8 cellular contexts compared by ENCODE assay signal in genomic region chr1:170531758-170532657, GRCh38. TPM values are rescaled to one million over a fixed set of nuclear protein-coding genes. Genes with fewer than 3 reads are reported as not detected.
DNase-seq lines count a peak whose midpoint lies in the region; FAIRE-seq and TF ChIP-seq lines count a peak whose summit lies in the region.

GORAB (plus strand) TSS chr1:170532166; CDS start chr1:170532224, 58 bp downstream.

- peaks cover 3 to 4% of the 10 kb centered on the region in 2 experiments for H3K4me1 Mint-ChIP-seq in H9

- peak within 1 kb of the TSS; percentile 91 for H3K18ac ChIP-seq in H9 (ENCODE audit: insufficient read length, low read depth, low read length)
- H3K18ac ChIP-seq in neuronal stem cell (ENCODE audit: low read length): peak within 1 kb of the TSS; percentile 93

- H3K9ac ChIP-seq in H9 (ENCODE audit: extremely low read depth, insufficient read length, low read length) (peak within 1 kb of the TSS; percentile 96), neuronal stem cell (ENCODE audit: low read depth, low read length, poor library complexity) (peak within 1 kb of the TSS; percentile 80), subcutaneous abdominal adipose tissue (ENCODE audit: low read length in 5 of 5) (peak within 1 kb of the TSS; percentile 84 to 99 (median 91))

- peak within 1 kb of the TSS; percentile 10 for H3K56ac ChIP-seq in H9 (ENCODE audit: insufficient read length, low read depth, low read length)

- H3K14ac ChIP-seq in H9 (ENCODE audit: insufficient read depth, low read length) (peak within 1 kb of the TSS; percentile 94; the same call in 1 of the 2 replicates), neuronal stem cell (ENCODE audit: low read length) (no peak within 1 kb of the TSS)

- H3K36me3 ChIP-seq in MG63 (peaks cover 26% of the 10 kb centered on the region), neuronal stem cell (replicated peaks in 1 of 2; ENCODE audit: control insufficient read depth in 2 of 2, insufficient read depth in 2 of 2, low read length in 2 of 2) (peaks cover 0 to 18% of the 10 kb centered on the region in 2 donors), subcutaneous abdominal adipose tissue (ENCODE audit: control insufficient read depth in 5 of 5, insufficient read depth in 5 of 5, low read length in 5 of 5) (no peaks in the 10 kb centered on the region)

- H2BK12ac ChIP-seq in H9 (ENCODE audit: insufficient read length, low read depth, low read length) (no peak within 1 kb of the TSS), neuronal stem cell (ENCODE audit: low read length) (no peak within 1 kb of the TSS)

- H2AK5ac ChIP-seq in H9 (ENCODE audit: insufficient read length, low read length) (no peak within 1 kb of the TSS), neuronal stem cell (ENCODE audit: low read depth, low read length) (no peak within 1 kb of the TSS)

- no CpG with 5 or more reads among the region's 36 CpGs for WGBS in H9 (ENCODE audit: extremely low coverage, insufficient read length, low lambda C conversion rate)
- no CpG with 5 or more reads among the region's 36 CpGs for WGBS in neuronal stem cell (ENCODE audit: extremely low coverage in 2 of 2, insufficient read length in 2 of 2, insufficient replicate concordance in 1 of 2), 2 donors

- H2BK5ac ChIP-seq in H9 (ENCODE audit: insufficient read length, low read length) (peak within 1 kb of the TSS; percentile 59), neuronal stem cell (ENCODE audit: low read length) (no peak within 1 kb of the TSS)

- DNase-seq in G401 (ENCODE audit: low spot score) (peak; percentile 94), H9 (peak; percentile 93), MG63 (peak; percentile 97), SIG-M5 (lab: John Stamatoyannopoulos, UW) (peak; percentile 74), activated gamma-delta T cell treated with Interleukin-2 at 50 U/mL for 16 hours (peak; percentile 84), frontal cortex (ENCODE audit: low spot score in 2 of 2) (peak; percentile 47 to 74), neuronal stem cell (ENCODE audit: low spot score) (peak; percentile 81)

- H2AFZ ChIP-seq in H9 (ENCODE audit: low read length): peak within 1 kb of the TSS; percentile 96
- H2AFZ ChIP-seq in neuronal stem cell (ENCODE audit: low read length): peak within 1 kb of the TSS; percentile 97

- no peak for TF ChIP-seq CTCF in H9 (conservative IDR thresholded peaks at IDR 0.05)

- H3K27me3 ChIP-seq in H9 (ENCODE audit: insufficient read depth, low read length) (no peaks in the 10 kb centered on the region), MG63 (no peaks in the 10 kb centered on the region), neuronal stem cell (ENCODE audit: control insufficient read depth in 3 of 3, insufficient read depth in 3 of 3, low read depth in 1 of 3, low read length in 3 of 3) (no peaks in the 10 kb centered on the region), subcutaneous abdominal adipose tissue (ENCODE audit: control insufficient read depth in 5 of 5, insufficient read depth in 4 of 5, low read length in 5 of 5) (no peaks in the 10 kb centered on the region)

- no peak within 1 kb of the TSS for H3K4me3 Mint-ChIP-seq in H9

- H3K27ac Mint-ChIP-seq in H9: no peak within 1 kb of the TSS; a peak in 1 of 7 replicates

- H2BK120ac ChIP-seq in H9 (ENCODE audit: low read depth, low read length, poor library complexity, severe bottlenecking): no peak within 1 kb of the TSS
- no peak within 1 kb of the TSS for H2BK120ac ChIP-seq in neuronal stem cell (ENCODE audit: low read depth, low read length)

- peaks cover 1 to 10% (median 7%) of the 10 kb centered on the region in 3 experiments; a peak in 5 of 7 replicates for H3K36me3 Mint-ChIP-seq in H9 (ENCODE audit: insufficient read depth in 1 of 3, low read depth in 3 of 3)

- H3K27me3 Mint-ChIP-seq in H9 (ENCODE audit: low read depth): no peaks in the 10 kb centered on the region; the same call in 1 of the 2 replicates

- H3K9me3 ChIP-seq in H9 (ENCODE audit: control insufficient read depth, low read depth, low read length) (no peaks in the 10 kb centered on the region), MG63 (no peaks in the 10 kb centered on the region; the same call in 1 of the 2 replicates), neuronal stem cell (replicated peaks in 1 of 2; ENCODE audit: control insufficient read depth in 2 of 2, insufficient read depth in 1 of 2, low read depth in 1 of 2, low read length in 2 of 2) (peaks cover 0 to 6% of the 10 kb centered on the region in 2 donors), subcutaneous abdominal adipose tissue (ENCODE audit: control insufficient read depth in 5 of 5, low read length in 5 of 5) (no peaks in the 10 kb centered on the region)

- peaks cover 6% of the 10 kb centered on the region for H3K79me1 ChIP-seq in H9 (ENCODE audit: insufficient read depth, low read depth, low read length, poor library complexity, severe bottlenecking)
- H3K79me1 ChIP-seq in neuronal stem cell (ENCODE audit: low read depth, low read length): no peaks in the 10 kb centered on the region

- no peaks in the 10 kb centered on the region for H3K23me2 ChIP-seq in H9 (ENCODE audit: insufficient read length, low read depth, low read length, poor library complexity, severe bottlenecking)

- H2BK15ac ChIP-seq in H9 (ENCODE audit: low read depth, low read length) (no peak within 1 kb of the TSS), neuronal stem cell (ENCODE audit: low read length) (no peak within 1 kb of the TSS)

- H3K9me3 Mint-ChIP-seq in H9: no peaks in the 10 kb centered on the region

- no peak for FAIRE-seq in frontal cortex (lab: Jason Lieb, UNC)

- peak within 1 kb of the TSS; percentile 77 for H3T11ph ChIP-seq in H9 (ENCODE audit: low read length)

- H3K4me3 ChIP-seq in MG63 (peak within 1 kb of the TSS; percentile 66), neuronal stem cell (ENCODE audit: low read length in 2 of 2) (peak within 1 kb of the TSS; percentile 83 to 89), subcutaneous abdominal adipose tissue (ENCODE audit: low read depth in 1 of 5, low read length in 5 of 5) (peak within 1 kb of the TSS; percentile 73 to 99 (median 96))

- no peak within 1 kb of the TSS for H2BK20ac ChIP-seq in H9 (ENCODE audit: low read depth, low read length, poor library complexity, severe bottlenecking)

- H3K27ac ChIP-seq in H9 (ENCODE audit: insufficient read length, low read depth, low read length) (peak within 1 kb of the TSS; percentile 81), neuronal stem cell (replicated peaks; ENCODE audit: low read length) (peak within 1 kb of the TSS; percentile 66), subcutaneous abdominal adipose tissue (ENCODE audit: low read depth, low read length) (peak within 1 kb of the TSS; percentile 98)

- in situ Hi-C loops in G401 (cut with HindIII; ENCODE audit: low sequenced_read_pairs): no loop called here

- peaks cover 19% of the 10 kb centered on the region; the same call in 1 of the 2 replicates for H3K79me2 ChIP-seq in H9 (ENCODE audit: insufficient read depth, low read length)

- H3K4ac ChIP-seq in H9 (ENCODE audit: low read depth, low read length) (no peak within 1 kb of the TSS), neuronal stem cell (ENCODE audit: low read length) (no peak within 1 kb of the TSS)

- no peaks in the 10 kb centered on the region for H4K20me1 ChIP-seq in H9 (ENCODE audit: control insufficient read depth, insufficient read depth, insufficient read length)

- H3K4me2 ChIP-seq in H9 (ENCODE audit: insufficient read depth, insufficient read length, low read length) (peak within 1 kb of the TSS; percentile 79), neuronal stem cell (ENCODE audit: insufficient read depth, low read length, poor library complexity, severe bottlenecking) (peak within 1 kb of the TSS; percentile 50)

- no peak within 1 kb of the TSS for H4K8ac ChIP-seq in H9 (replicated peaks; ENCODE audit: insufficient read length, low read depth, low read length)
- H4K8ac ChIP-seq in neuronal stem cell (ENCODE audit: low read depth, low read length): no peak within 1 kb of the TSS

- H3K4me1 ChIP-seq in H9 (ENCODE audit: insufficient read depth, low read length): no peaks in the 10 kb centered on the region; the same call in 1 of the 2 replicates
- H3K4me1 ChIP-seq in neuronal stem cell (ENCODE audit: control insufficient read depth in 2 of 2, insufficient read depth in 1 of 2, low read depth in 1 of 2, low read length in 2 of 2): peaks cover 2 to 4% of the 10 kb centered on the region in 2 donors
- H3K4me1 ChIP-seq in subcutaneous abdominal adipose tissue (ENCODE audit: control insufficient read depth in 5 of 5, insufficient read depth in 5 of 5, low read length in 5 of 5): peaks cover 0 to 20% (median 15%) of the 10 kb centered on the region in 5 donors

- H4K5ac ChIP-seq in H9 (ENCODE audit: insufficient read length, low read depth, low read length): peak within 1 kb of the TSS; percentile 89

- H4K91ac ChIP-seq in H9 (ENCODE audit: insufficient read length, low read depth, low read length): no peak within 1 kb of the TSS
- H4K91ac ChIP-seq in neuronal stem cell (ENCODE audit: low read depth, low read length, poor library complexity): no peak within 1 kb of the TSS

- H3K23ac ChIP-seq in H9 (ENCODE audit: insufficient read length, low read depth, low read length) (no peak within 1 kb of the TSS), neuronal stem cell (ENCODE audit: low read depth, low read length, poor library complexity) (peak within 1 kb of the TSS; percentile 69)

RNA-seq across cellular contexts. Expression of gene GORAB, which starts in this region (rescaled TPM):
- total RNA-seq in G401 (2014; rRNA removed; shearing (Covaris generic)): 16.5 and 20.4 TPM in 2 replicates
- 16.1 and 17.8 TPM in 2 replicates for total RNA-seq in H9 (2021)
- 5.0 and 11.3 TPM in 2 replicates for total RNA-seq in MG63 (2014; rRNA removed; shearing (Covaris generic); ENCODE audit: low replicate concordance)
- total RNA-seq in frontal cortex: 14.3 TPM
- 9.8 TPM for polyA plus RNA-seq in neuronal stem cell (2013, experiment 1 of 2)
- 10.5 TPM for polyA plus RNA-seq in neuronal stem cell (2013, experiment 2 of 2)

Comparison
In these comparisons a context has a peak if more than half of its experiments do, and no peak if none do; other contexts are left out.
1. Peak in every context shown above with its lines: DNase-seq, H3K4me3 ChIP-seq and H3K27ac ChIP-seq.